Comparison of ENCODE assay signal across 8 cellular contexts in genomic region chr12:56078931-56079728, GRCh38. TPM values are rescaled to one million over a fixed set of nuclear protein-coding genes. Genes with fewer than 3 reads are reported as not detected.
DNase-seq lines count a peak whose midpoint lies in the region; ATAC-seq and TF ChIP-seq lines count a peak whose summit lies in the region.

No MANE protein-coding gene starts in this region.

- ATAC-seq in GM21737 (IDR thresholded peaks at IDR 0.05; ENCODE audit: unreplicated experiment), result peak; percentile 64
- ATAC-seq in sciatic nerve, result peak; percentile 85
- ATAC-seq in HG02870 (IDR thresholded peaks at IDR 0.05; ENCODE audit: unreplicated experiment), result no peak

- H3K4me3 Mint-ChIP-seq in Calu3 (ENCODE audit: low read depth, unreplicated experiment), result peak overlapping the region; percentile 99

- CTCF ChIA-PET in Calu3 (lab: Charles Lee), result interaction anchor here (0.5 to 1.7 kb wide), 10 partner anchors 12 to 416 kb away, joined by 3 to 23 read pairs (median 3); partner anchors contain the start of genes ORMDL2, PA2G4, SARNP and SMARCC2

- peak overlapping the region; percentile 60 for H3K9ac ChIP-seq in iPS-18a (ENCODE audit: low read length)

- H3K36me3 Mint-ChIP-seq in Calu3 (ENCODE audit: insufficient read depth, unreplicated experiment), result peaks cover 43% of the 10 kb centered on the region

- TF ChIP-seq CTCF in Calu3 (IDR thresholded peaks at IDR 0.05; ENCODE audit: unreplicated experiment), result peak; percentile 66

- peaks cover 14% of the 10 kb centered on the region for H3K4me1 ChIP-seq in iPS-18a (ENCODE audit: control insufficient read depth, low read depth, low read length)

- intact Hi-C loops in Calu3 (cut with micrococcal nuclease; ENCODE audit: unreplicated experiment), result loop anchor here (1.0 kb wide), 2 partner anchors 26 to 32 kb away; no protein-coding TSS in a partner anchor
- intact Hi-C loops in sciatic nerve (cut with DNase I), result no loop called here

- BruUV-seq in Calu3 (replicated peaks; lab: Mats Ljungman, UMichigan), result TSS peak; percentile 92

- H3K27me3 ChIP-seq in iPS-18a (ENCODE audit: control insufficient read depth, insufficient read depth, low read length), result no peaks in the 10 kb centered on the region

- no peaks in the 10 kb centered on the region for H3K9me3 Mint-ChIP-seq in Calu3 (ENCODE audit: low read depth, unreplicated experiment)

- H3K27me3 Mint-ChIP-seq in Calu3 (ENCODE audit: unreplicated experiment), result no peaks in the 10 kb centered on the region

- peak overlapping the region; percentile 95 for H3K27ac Mint-ChIP-seq in Calu3 (ENCODE audit: unreplicated experiment)

- H3K4me3 ChIP-seq in iPS-18a (ENCODE audit: low read length), result peak overlapping the region; percentile 86

- H3K4me1 Mint-ChIP-seq in Calu3 (ENCODE audit: low read depth, unreplicated experiment), result peaks cover 21% of the 10 kb centered on the region

- in situ Hi-C loops in T47D (cut with HindIII; ENCODE audit: low pct_unique_long_range_greater_than_20kb, low sequenced_read_pairs), result no loop called here

- DNase-seq in Calu3 (peak; percentile 98), NCI-H1694 treated with DMSO at 0.1 percent for 48 hours (lab: John Stamatoyannopoulos, UW) (peak; percentile 44), UCSD-AML1 (lab: John Stamatoyannopoulos, UW; ENCODE audit: unreplicated experiment) (peak; percentile 81), T47D (ENCODE audit: low read depth in 1 of 2, low spot score in 1 of 2) (peak; percentile 84 to 96), sciatic nerve (ENCODE audit: low spot score) (peak; percentile 91)

- no peaks in the 10 kb centered on the region for H3K36me3 ChIP-seq in iPS-18a (ENCODE audit: control insufficient read depth, low read depth, low read length)

- H3K9me3 ChIP-seq in iPS-18a (ENCODE audit: control insufficient read depth, low read depth, low read length), result no peaks in the 10 kb centered on the region

- peak overlapping the region; percentile 78 for H3K27ac ChIP-seq in iPS-18a (ENCODE audit: low read length)

RNA-seq across cellular contexts. Expression of gene ERBB3, which starts 0.8 kb away (rescaled TPM):
- 170 and 183 TPM in 2 replicates for total RNA-seq in Calu3 (2022)
- 159 TPM for total RNA-seq in sciatic nerve

RNA-seq across cellular contexts. Expression of gene PA2G4, which starts 25.2 kb away (rescaled TPM):
- total RNA-seq in Calu3 (2022), result 229 and 233 TPM in 2 replicates
- 79.6 TPM for total RNA-seq in sciatic nerve

RNA-seq across cellular contexts. Expression of gene RPL41, which starts 37.3 kb away (rescaled TPM):
- total RNA-seq in Calu3 (2022) (2,379 and 2,426 TPM in 2 replicates), sciatic nerve (2,818 TPM)

RNA-seq across cellular contexts. Expression of gene RPS26, which starts 37.4 kb away (rescaled TPM):
- total RNA-seq in Calu3 (2022), result 50.6 and 50.7 TPM in 2 replicates
- total RNA-seq in sciatic nerve, result 93.6 TPM

RNA-seq across cellular contexts. Expression of gene ZC3H10, which starts 38.9 kb away (rescaled TPM):
- total RNA-seq in Calu3 (2022) (6.6 and 8.2 TPM in 2 replicates), sciatic nerve (9.0 TPM)

Comparison
In these comparisons a context has a peak if more than half of its experiments do, and no peak if none do; other contexts are left out.
1. DNase-seq: peak in every context shown above with its lines; median percentile 98 in Calu3; 91 in sciatic nerve; 90 in T47D; 81 in UCSD-AML1; 44 in NCI-H1694 treated with DMSO at 0.1 percent for 48 hours.